Comparison of ENCODE assay signal across 29 cellular contexts in the genomic region with DNA sequence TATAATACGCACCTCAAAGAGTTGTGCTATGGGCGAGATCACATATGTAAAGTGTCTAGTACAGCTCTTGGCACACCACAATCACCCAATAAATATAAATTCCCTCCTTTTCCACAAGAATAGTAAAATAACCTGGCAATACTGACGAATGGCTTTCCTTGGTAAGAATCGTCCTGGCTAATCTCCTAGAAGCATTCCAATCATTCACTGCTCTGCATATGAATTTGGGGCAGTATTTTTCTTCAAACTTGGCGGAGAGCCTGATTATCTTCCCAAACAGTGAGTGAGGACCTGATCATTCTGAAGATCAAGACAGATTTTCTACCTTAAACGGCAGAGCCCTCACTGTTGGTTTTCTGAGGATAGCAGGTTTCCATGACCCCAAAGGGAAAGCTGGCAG.
"Had no signal": no experiment of that assay in that cellular context is flagged by ENCODE, and none has a peak within 500 bp of the region (broad histone marks: within the 10 kb centered on the region; RNA-seq: fewer than 3 reads in every experiment).

No MANE protein-coding gene starts in this region.

- H3K36me3 Mint-ChIP-seq: natural killer cell; neural progenitor cell; stimulated activated effector memory CD8-positive, alpha-beta T cell treated with anti-CD3 and anti-CD28 coated beads, Interleukin-12 subunit alpha, Interleukin-12 subunit beta, amount 100 ng/mL, for 72 hours; stimulated activated naive B cell treated with anti-CD40 and anti-IgM and Interleukin-4, amounts not matched to agents 10 μg/mL and 1 μg/mL and 100 μg/mL, for 72 hours; type B pancreatic cell had no signal

- H3K9ac ChIP-seq: neural progenitor cell, parathyroid adenoma had no signal

- H3K4me1 ChIP-seq: neural progenitor cell, parathyroid adenoma, right lobe of liver, sigmoid colon, stomach, suprapubic skin, testis, transverse colon, upper lobe of right lung, uterus had no signal

- H3K27ac ChIP-seq: neural progenitor cell, ovary, parathyroid adenoma, psoas muscle, right lobe of liver, sigmoid colon, stomach, suprapubic skin, testis, tibial artery, transverse colon, upper lobe of right lung, uterus had no signal

- ATAC-seq: natural killer cell; psoas muscle; right cardiac atrium; right lobe of liver; stimulated activated effector memory CD8-positive, alpha-beta T cell treated with anti-CD3 and anti-CD28 coated beads, Interleukin-12 subunit alpha, Interleukin-12 subunit beta, amount 100 ng/mL, for 72 hours; stimulated activated naive B cell treated with anti-CD40 and anti-IgM and Interleukin-4, amounts not matched to agents 10 μg/mL and 1 μg/mL and 100 μg/mL, for 72 hours; upper lobe of right lung had no signal

- H3K4me2 ChIP-seq: neural progenitor cell had no signal

- H2AFZ ChIP-seq: neural progenitor cell, parathyroid adenoma had no signal

- H3K27me3 ChIP-seq: neural progenitor cell, ovary, right lobe of liver, sigmoid colon, stomach, suprapubic skin, testis, tibial artery, transverse colon, upper lobe of right lung, uterus had no signal

- H3K9me3 Mint-ChIP-seq: natural killer cell; nephron; neural progenitor cell; stimulated activated effector memory CD8-positive, alpha-beta T cell treated with anti-CD3 and anti-CD28 coated beads, Interleukin-12 subunit alpha, Interleukin-12 subunit beta, amount 100 ng/mL, for 72 hours; stimulated activated naive B cell treated with anti-CD40 and anti-IgM and Interleukin-4, amounts not matched to agents 10 μg/mL and 1 μg/mL and 100 μg/mL, for 72 hours; stimulated activated naive CD8-positive, alpha-beta T cell treated with anti-CD3 and anti-CD28 coated beads, Interleukin-15, Interleukin-2, amounts not matched to agents 100 ng/mL and 50 ng/mL, for 24 hours; type B pancreatic cell had no signal

- H3K9me3 ChIP-seq: ovary, psoas muscle, right lobe of liver, sigmoid colon, stomach, suprapubic skin, testis, tibial artery, transverse colon, upper lobe of right lung, uterus had no signal

- FAIRE-seq: small intestine had no signal

- H3K4me1 Mint-ChIP-seq: nephron; neural progenitor cell; stimulated activated effector memory CD8-positive, alpha-beta T cell treated with anti-CD3 and anti-CD28 coated beads, Interleukin-12 subunit alpha, Interleukin-12 subunit beta, amount 100 ng/mL, for 72 hours; stimulated activated naive B cell treated with anti-CD40 and anti-IgM and Interleukin-4, amounts not matched to agents 10 μg/mL and 1 μg/mL and 100 μg/mL, for 72 hours had no signal

- H3K27ac Mint-ChIP-seq: natural killer cell; nephron; neural progenitor cell; progenitor cell of endocrine pancreas; stimulated activated effector memory CD8-positive, alpha-beta T cell treated with anti-CD3 and anti-CD28 coated beads, Interleukin-12 subunit alpha, Interleukin-12 subunit beta, amount 100 ng/mL, for 72 hours; stimulated activated naive B cell treated with anti-CD40 and anti-IgM and Interleukin-4, amounts not matched to agents 10 μg/mL and 1 μg/mL and 100 μg/mL, for 72 hours; stimulated activated naive CD8-positive, alpha-beta T cell treated with anti-CD3 and anti-CD28 coated beads, Interleukin-15, Interleukin-2, amounts not matched to agents 100 ng/mL and 50 ng/mL, for 24 hours; type B pancreatic cell had no signal

- H3K4me3 Mint-ChIP-seq: natural killer cell; nephron; neural progenitor cell; stimulated activated effector memory CD8-positive, alpha-beta T cell treated with anti-CD3 and anti-CD28 coated beads, Interleukin-12 subunit alpha, Interleukin-12 subunit beta, amount 100 ng/mL, for 72 hours; stimulated activated naive B cell treated with anti-CD40 and anti-IgM and Interleukin-4, amounts not matched to agents 10 μg/mL and 1 μg/mL and 100 μg/mL, for 72 hours; stimulated activated naive CD8-positive, alpha-beta T cell treated with anti-CD3 and anti-CD28 coated beads, Interleukin-15, Interleukin-2, amounts not matched to agents 100 ng/mL and 50 ng/mL, for 24 hours; type B pancreatic cell had no signal

- H3K79me2 ChIP-seq: parathyroid adenoma had no signal

- H3K4me3 ChIP-seq: neural progenitor cell, ovary, psoas muscle, right lobe of liver, sigmoid colon, stomach, suprapubic skin, testis, tibial artery, transverse colon, upper lobe of right lung, uterus had no signal

- DNase-seq: natural killer cell; occipital lobe; ovary; posterior cingulate gyrus; psoas muscle; right cardiac atrium; right lobe of liver; sigmoid colon; small intestine; stimulated activated CD4-positive, alpha-beta T cell treated with anti-CD3 and anti-CD28 coated beads, Interleukin-15, amount 100 ng/mL, for 24 hours; stimulated activated CD4-positive, alpha-beta T cell treated with anti-CD3 and anti-CD28 coated beads, Interleukin-2, amount 100 ng/mL, for 24 hours; stimulated activated CD4-positive, alpha-beta T cell treated with anti-CD3 and anti-CD28 coated beads, Interleukin-2, amount 100 ng/mL, for 48 hours; stimulated activated CD4-positive, alpha-beta T cell treated with anti-CD3 and anti-CD28 coated beads, Interleukin-4, amount 100 ng/mL, for 24 hours; stimulated activated naive B cell treated with anti-CD40 and anti-IgM and Interleukin-4, amounts not matched to agents 10 μg/mL and 1 μg/mL and 100 μg/mL, for 72 hours; stimulated activated naive CD4-positive, alpha-beta T cell treated with Interleukin-2 at 50 U/mL for 16 hours; stomach; testis; tibial artery; transverse colon; upper lobe of right lung; uterus had no signal

- H3K27me3 Mint-ChIP-seq: stimulated activated naive CD8-positive, alpha-beta T cell treated with anti-CD3 and anti-CD28 coated beads, Interleukin-15, Interleukin-2, amounts not matched to agents 100 ng/mL and 50 ng/mL, for 24 hours; type B pancreatic cell had no signal

- H3K36me3 ChIP-seq: neural progenitor cell, ovary, right lobe of liver, sigmoid colon, stomach, suprapubic skin, tibial artery, transverse colon, upper lobe of right lung, uterus had no signal
